Comparison of ENCODE assay signal across 8 cellular contexts in genomic region chr11:77039491-77040400, GRCh38. TPM values are rescaled to one million over a fixed set of nuclear protein-coding genes. Genes with fewer than 3 reads are reported as not detected.
DNase-seq lines count a peak whose midpoint lies in the region; ATAC-seq, FAIRE-seq and TF ChIP-seq lines count a peak whose summit lies in the region.

No MANE protein-coding gene starts in this region.

- H3K9ac ChIP-seq in keratinocyte (ENCODE audit: control insufficient read depth, extremely low read depth, insufficient read depth, low read length) = no peak overlapping the region
- H3K9ac ChIP-seq in MM.1S (ENCODE audit: low read length) = no peak overlapping the region

- H3K4me1 ChIP-seq in keratinocyte (ENCODE audit: control insufficient read depth, extremely low read depth, insufficient read depth, low read length) (peaks cover 7% of the 10 kb centered on the region), MM.1S (ENCODE audit: low read length) (no peaks in the 10 kb centered on the region)

- dilution Hi-C loops in keratinocyte (cut with MboI; ENCODE audit: extremely low pct_ligation_motif_present, low sequenced_read_pairs) = no loop called here

- H3K4me2 ChIP-seq in keratinocyte (ENCODE audit: control insufficient read depth, extremely low read depth, insufficient read depth, low read depth, low read length) = peak overlapping the region; percentile 45
- H3K4me2 ChIP-seq in MM.1S (ENCODE audit: low read depth, low read length) = no peak overlapping the region

- peak; percentile 45 for ATAC-seq in stimulated activated effector memory CD8-positive, alpha-beta T cell treated with anti-CD3 and anti-CD28 coated beads, Interleukin-12 subunit alpha, Interleukin-12 subunit beta, amount 100 ng/mL, for 72 hours
- no peak for ATAC-seq in HG03045 (IDR thresholded peaks at IDR 0.05; ENCODE audit: unreplicated experiment)

- H3K9me3 Mint-ChIP-seq in HFFc6 = no peaks in the 10 kb centered on the region
- H3K9me3 Mint-ChIP-seq in stimulated activated effector memory CD8-positive, alpha-beta T cell treated with anti-CD3 and anti-CD28 coated beads, Interleukin-12 subunit alpha, Interleukin-12 subunit beta, amount 100 ng/mL, for 72 hours = no peaks in the 10 kb centered on the region

- no peaks in the 10 kb centered on the region for H3K9me2 ChIP-seq in MM.1S (replicated peaks; ENCODE audit: insufficient read depth, low read length)

- H3K9me3 ChIP-seq in keratinocyte (ENCODE audit: control insufficient read depth, low read depth, low read length) (no peaks in the 10 kb centered on the region), MM.1S (replicated peaks; ENCODE audit: insufficient read depth, low read length) (no peaks in the 10 kb centered on the region)

- no peak for FAIRE-seq in keratinocyte (lab: Jason Lieb, UNC)

- H4K20me1 ChIP-seq in keratinocyte (ENCODE audit: control insufficient read depth, extremely low read depth, insufficient read depth, low read length) (no peaks in the 10 kb centered on the region), MM.1S (ENCODE audit: insufficient read depth, low read length) (no peaks in the 10 kb centered on the region)

- in situ Hi-C loops in astrocyte of the spinal cord (cut with HindIII; ENCODE audit: low sequenced_read_pairs) = no loop called here

- H3K27ac ChIP-seq in keratinocyte (ENCODE audit: control insufficient read depth, insufficient read depth, low read length) (no peak overlapping the region), MM.1S (ENCODE audit: low read length) (no peak overlapping the region)

- H3K9me1 ChIP-seq in keratinocyte (ENCODE audit: control insufficient read depth, extremely low read depth, insufficient read depth, low read length) = no peaks in the 10 kb centered on the region

- H3K27me3 ChIP-seq in keratinocyte (ENCODE audit: control insufficient read depth, extremely low read depth, insufficient read depth, low read length) (peaks cover 32% of the 10 kb centered on the region), MM.1S (replicated peaks; ENCODE audit: insufficient read depth, low read length) (0 out of 2 replicates have a peak, but pooled peaks cover 3% of the 10 kb centered on the region)

- H3K27ac Mint-ChIP-seq in HFFc6 = no peak overlapping the region
- H3K27ac Mint-ChIP-seq in stimulated activated effector memory CD8-positive, alpha-beta T cell treated with anti-CD3 and anti-CD28 coated beads, Interleukin-12 subunit alpha, Interleukin-12 subunit beta, amount 100 ng/mL, for 72 hours = no peak overlapping the region

- H3K4me3 ChIP-seq in AG10803 (ENCODE audit: low read length) (peak overlapping the region; percentile 40), astrocyte of the spinal cord (ENCODE audit: low read depth, low read length) (no peak overlapping the region), keratinocyte (ENCODE audit: control insufficient read depth in 2 of 3, extremely low read depth in 1 of 3, insufficient read depth in 2 of 3, low read depth in 1 of 3, low read length in 3 of 3) (peak overlapping the region; percentile 5 to 23 (median 13)), MM.1S (ENCODE audit: low read length) (no peak overlapping the region)

- no peaks in the 10 kb centered on the region for H3K36me3 Mint-ChIP-seq in HFFc6 (ENCODE audit: low read depth)
- no peaks in the 10 kb centered on the region for H3K36me3 Mint-ChIP-seq in stimulated activated effector memory CD8-positive, alpha-beta T cell treated with anti-CD3 and anti-CD28 coated beads, Interleukin-12 subunit alpha, Interleukin-12 subunit beta, amount 100 ng/mL, for 72 hours

- peaks cover 20% of the 10 kb centered on the region for H3K27me3 Mint-ChIP-seq in HFFc6 (ENCODE audit: insufficient read depth)

- peaks cover 9% of the 10 kb centered on the region; the same call in 1 of the 2 replicates for H3K4me1 Mint-ChIP-seq in HFFc6 (ENCODE audit: low read depth)
- peaks cover 14% of the 10 kb centered on the region for H3K4me1 Mint-ChIP-seq in stimulated activated effector memory CD8-positive, alpha-beta T cell treated with anti-CD3 and anti-CD28 coated beads, Interleukin-12 subunit alpha, Interleukin-12 subunit beta, amount 100 ng/mL, for 72 hours

- no peaks in the 10 kb centered on the region for H3F3A ChIP-seq in MM.1S (ENCODE audit: insufficient read depth, low read length)

- H2AFZ ChIP-seq in keratinocyte (ENCODE audit: control insufficient read depth, low read length) (no peak overlapping the region), MM.1S (ENCODE audit: low read length) (no peak overlapping the region)

- TF ChIP-seq CTCF in AG10803 (conservative IDR thresholded peaks at IDR 0.05; ENCODE audit: low read length) (peak; percentile 59), HFFc6 (IDR thresholded peaks at IDR 0.05) (peak; percentile 72), astrocyte of the spinal cord (IDR thresholded peaks at IDR 0.05; ENCODE audit: low read depth, low read length) (peak; percentile 67), keratinocyte (optimal IDR thresholded peaks at IDR 0.05 in 1 of 3, IDR thresholded peaks at IDR 0.05 in 1 of 3, conservative IDR thresholded peaks at IDR 0.05 in 1 of 3; ENCODE audit: extremely low read depth in 1 of 3, insufficient read depth in 2 of 3, low read length in 3 of 3) (peak; percentile 31 to 56 (median 54)), MM.1S (IDR thresholded peaks at IDR 0.05; ENCODE audit: low read length) (no peak)

- H3K4me3 Mint-ChIP-seq in HFFc6 = no peak overlapping the region
- H3K4me3 Mint-ChIP-seq in stimulated activated effector memory CD8-positive, alpha-beta T cell treated with anti-CD3 and anti-CD28 coated beads, Interleukin-12 subunit alpha, Interleukin-12 subunit beta, amount 100 ng/mL, for 72 hours = peak overlapping the region; percentile 39

- peak; percentile 32 for DNase-seq in AG10803 (ENCODE audit: low read depth)
- DNase-seq in HFFc6 = no peak
- peak; percentile 33 for DNase-seq in astrocyte of the spinal cord (ENCODE audit: low read depth, low spot score)
- no peak for DNase-seq in keratinocyte (ENCODE audit: low read depth, low spot score)
- DNase-seq in stimulated activated effector memory CD8-positive, alpha-beta T cell treated with anti-CD3 and anti-CD28 coated beads, Interleukin-12 subunit alpha, Interleukin-12 subunit beta, amount 100 ng/mL, for 72 hours (ENCODE audit: low spot score in 2 of 2) = no peak
- DNase-seq in MM.1S = no peak
- no peak for DNase-seq in T-helper 9 cell

- no peaks in the 10 kb centered on the region for H3K79me2 ChIP-seq in keratinocyte (ENCODE audit: control insufficient read depth, insufficient read depth, low read length)
- H3K79me2 ChIP-seq in MM.1S (ENCODE audit: low read length) = no peaks in the 10 kb centered on the region

- no peaks in the 10 kb centered on the region for H3K36me3 ChIP-seq in keratinocyte (ENCODE audit: control insufficient read depth in 2 of 2, extremely low read depth in 1 of 2, insufficient read depth in 2 of 2, low read length in 2 of 2)
- H3K36me3 ChIP-seq in MM.1S (replicated peaks; ENCODE audit: insufficient read depth, low read length) = no peaks in the 10 kb centered on the region

RNA-seq across cellular contexts. Expression of gene B3GNT6, which starts 5.5 kb away (rescaled TPM):
- not detected for total RNA-seq in HFFc6 (2021; fragmentation: NEBNext Ultra II Directional; extraction: Animal tissue kit (Norgen Biotek cat#: 25700))
- polyA plus RNA-seq in keratinocyte = not detected in 3 replicates
- polyA plus RNA-seq in keratinocyte (2011; ENCODE audit: low read depth) = not detected
- polyA plus RNA-seq in keratinocyte (2011; cell fraction: cytosol; rRNA removed) = not detected in 2 replicates
- polyA plus RNA-seq in keratinocyte (2011; cell fraction: nucleus; rRNA removed) = 0.05 TPM in 2 replicates
- polyA plus RNA-seq in keratinocyte (2012; ENCODE audit: low replicate concordance) = not detected in 2 replicates
- not detected in 3 replicates for polyA minus RNA-seq in keratinocyte
- not detected for polyA minus RNA-seq in keratinocyte (2011; cell fraction: cytosol; rRNA and poly(A)+ RNA removed)
- 0.39 TPM in 1 of 2 replicates, not detected in the other for polyA minus RNA-seq in keratinocyte (2011; cell fraction: nucleus; rRNA and poly(A)+ RNA removed)

RNA-seq across cellular contexts. Expression of gene CAPN5, which starts 27.0 kb away (rescaled TPM):
- total RNA-seq in HFFc6 (2021; fragmentation: NEBNext Ultra II Directional; extraction: Animal tissue kit (Norgen Biotek cat#: 25700)) = 10 to 100 TPM; 20.7 to 32.7 (median 29.0) TPM
- polyA plus RNA-seq in keratinocyte = 0.97 to 1.9 TPM (median 1.2 TPM) in 3 replicates
- 0.12 TPM for polyA plus RNA-seq in keratinocyte (2011; ENCODE audit: low read depth)
- 0.74 and 1.6 TPM in 2 replicates for polyA plus RNA-seq in keratinocyte (2011; cell fraction: cytosol; rRNA removed)
- 2.3 and 3.3 TPM in 2 replicates for polyA plus RNA-seq in keratinocyte (2011; cell fraction: nucleus; rRNA removed)
- 0.23 and 1.9 TPM in 2 replicates for polyA plus RNA-seq in keratinocyte (2012; ENCODE audit: low replicate concordance)
- 1.5 to 4.7 TPM (median 1.9 TPM) in 3 replicates for polyA minus RNA-seq in keratinocyte
- polyA minus RNA-seq in keratinocyte (2011; cell fraction: cytosol; rRNA and poly(A)+ RNA removed) = 1.9 TPM
- 1.3 and 2.0 TPM in 2 replicates for polyA minus RNA-seq in keratinocyte (2011; cell fraction: nucleus; rRNA and poly(A)+ RNA removed)

Comparison
In these comparisons a context has a peak if more than half of its experiments do, and no peak if none do; other contexts are left out.
1. DNase-seq: peak in AG10803 (single experiment) and astrocyte of the spinal cord (single experiment); none in HFFc6 (single experiment), keratinocyte (single experiment), stimulated activated effector memory CD8-positive, alpha-beta T cell treated with anti-CD3 and anti-CD28 coated beads, Interleukin-12 subunit alpha, Interleukin-12 subunit beta, amount 100 ng/mL, for 72 hours (0 of 2), MM.1S (single experiment) and T-helper 9 cell (single experiment).
2. H3K4me3 ChIP-seq: peak in AG10803 (single experiment) and keratinocyte (3 of 3); none in astrocyte of the spinal cord (single experiment) and MM.1S (single experiment).